ENCODE assay signal across 8 cellular contexts in the genomic region with DNA sequence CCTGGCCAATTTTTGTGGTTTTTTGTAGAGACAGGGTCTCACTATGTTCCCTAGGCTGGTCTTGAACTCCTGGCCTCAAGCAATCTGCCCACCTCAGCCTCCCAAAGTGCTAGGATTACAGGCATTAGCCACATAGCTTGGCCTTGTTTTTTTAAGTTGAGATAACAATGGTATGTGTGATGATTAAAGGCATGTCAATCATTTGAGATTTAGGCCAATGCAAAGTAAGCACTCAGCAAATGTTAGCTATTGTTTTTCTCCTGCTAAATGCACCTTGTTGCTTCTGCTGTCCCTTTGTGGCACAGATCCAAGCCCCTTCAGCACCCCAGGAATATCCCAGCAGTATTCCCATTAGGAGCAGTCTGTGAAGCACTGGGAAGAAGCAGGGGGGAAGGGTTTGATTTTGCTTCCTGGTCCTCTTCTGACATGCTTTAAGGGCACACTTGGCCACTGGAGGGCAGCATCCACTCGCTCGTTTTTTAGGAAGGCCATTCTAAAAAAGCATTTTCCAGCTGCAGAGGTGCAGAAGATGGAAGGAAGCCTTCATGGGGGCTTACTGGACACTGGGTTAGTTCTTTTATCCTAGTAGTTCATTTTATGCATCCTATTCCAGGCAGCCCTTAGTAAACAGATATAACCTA.
DNase-seq lines count a peak whose midpoint lies in the region; ATAC-seq and TF ChIP-seq lines count a peak whose summit lies in the region.

No MANE protein-coding gene starts in this region.

- H2AFZ ChIP-seq in mammary epithelial cell (ENCODE audit: low read depth, low read length): no peak overlapping the region

- H3K36me3 ChIP-seq in mammary epithelial cell (ENCODE audit: insufficient read depth, low read length): peaks cover 2% of the 10 kb centered on the region

- BruUV-seq in mammary epithelial cell (replicated peaks; lab: Mats Ljungman, UMichigan): no TSS peak

- 0% methylated on average over 2 of the region's 2 CpGs for WGBS in mammary epithelial cell (ENCODE audit: low coverage, missing lambda C conversion rate)

- H3K79me2 ChIP-seq in mammary epithelial cell (ENCODE audit: insufficient read depth, low read length): no peaks in the 10 kb centered on the region

- POLR2A ChIA-PET in AG04449 (lab: Yijun Ruan, JAX): interaction anchor here (0.5 kb wide), 1 partner anchor 92 kb away, joined by 3 read pairs; no protein-coding TSS in a partner anchor

- no peak overlapping the region for H3K9ac ChIP-seq in mammary epithelial cell (ENCODE audit: insufficient read depth, low read length)

- H4K20me1 ChIP-seq in mammary epithelial cell (ENCODE audit: insufficient read depth, low read length): no peaks in the 10 kb centered on the region

- in situ Hi-C loops in mammary epithelial cell (cut with MboI; ENCODE audit: low sequenced_read_pairs in 2 of 2): no loop called here

- no peaks in the 10 kb centered on the region for H3K4me1 ChIP-seq in mammary epithelial cell (ENCODE audit: insufficient read depth, low read length)

- DNase-seq in AG04449 (ENCODE audit: low read depth, low spot score) (peak; percentile 16), GM19238 (ENCODE audit: insufficient read length, low spot score) (peak; percentile 56), NCI-H2196 (lab: John Stamatoyannopoulos, UW; ENCODE audit: unreplicated experiment) (peak; percentile 88), mammary epithelial cell (peak; percentile 59), kidney glomerular epithelial cell (lab: John Stamatoyannopoulos, UW) (peak; percentile 86)
- peak; percentile 71 to 82 for DNase-seq in stimulated activated CD4-positive, alpha-beta T cell treated with anti-CD3 and anti-CD28 coated beads, Interleukin-2, amount 100 ng/mL, for 24 hours

- TF ChIP-seq CTCF in AG04449 (IDR thresholded peaks at IDR 0.05; ENCODE audit: insufficient read depth, low read length, missing control alignments) (peak; percentile 81), VCaP (conservative IDR thresholded peaks at IDR 0.05) (peak; percentile 87), mammary epithelial cell (conservative IDR thresholded peaks at IDR 0.05 in 1 of 2, IDR thresholded peaks at IDR 0.05 in 1 of 2; ENCODE audit: extremely low read depth in 1 of 2, insufficient read depth in 1 of 2, low read depth in 1 of 2, low read length in 2 of 2) (peak; percentile 75 to 84)

- intact Hi-C loops in mammary epithelial cell (cut with micrococcal nuclease): loop anchor here (1.0 to 5.0 kb wide), 6 partner anchors 30 to 599 kb away; no protein-coding TSS in a partner anchor

- dilution Hi-C loops in mammary epithelial cell (cut with HindIII; ENCODE audit: low sequenced_read_pairs): loop anchor here (25.0 kb wide), 1 partner anchor 224 kb away; no protein-coding TSS in a partner anchor

- no peak for ATAC-seq in HG02642 (IDR thresholded peaks at IDR 0.05; ENCODE audit: poor library complexity, unreplicated experiment)

- CTCF ChIA-PET in AG04449 (lab: Yijun Ruan, JAX): interaction anchor here (0.6 to 10.7 kb wide), 28 partner anchors 9 to 944 kb away, joined by 3 to 141 read pairs (median 4); no protein-coding TSS in a partner anchor
- CTCF ChIA-PET in mammary epithelial cell (lab: Charles Lee; ENCODE audit: low non-redundant PET): interaction anchor here (0.6 to 1.6 kb wide), 2 partner anchors 49 to 244 kb away, joined by 3 to 4 read pairs; no protein-coding TSS in a partner anchor

- H3K4me3 ChIP-seq in AG04449 (ENCODE audit: low read depth, low read length) (no peak overlapping the region), mammary epithelial cell (replicated peaks in 1 of 3; ENCODE audit: insufficient read depth in 1 of 3, low read depth in 2 of 3, low read length in 3 of 3) (no peak overlapping the region)

- H3K9me3 ChIP-seq in mammary epithelial cell (replicated peaks; ENCODE audit: insufficient read depth, low read length): no peaks in the 10 kb centered on the region

- H3K27me3 ChIP-seq in mammary epithelial cell (ENCODE audit: insufficient read depth, low read length): no peaks in the 10 kb centered on the region

- no peak overlapping the region for H3K4me2 ChIP-seq in mammary epithelial cell (ENCODE audit: insufficient read depth, low read depth, low read length)

- H3K27ac ChIP-seq in VCaP: no peak overlapping the region
- no peak overlapping the region for H3K27ac ChIP-seq in mammary epithelial cell (ENCODE audit: insufficient read depth, low read depth, low read length)

Comparison
In these comparisons a context has a peak if more than half of its experiments do, and no peak if none do; other contexts are left out.
1. DNase-seq: peak in every context shown above with its lines; median percentile 88 in NCI-H2196; 86 in kidney glomerular epithelial cell; 76 in stimulated activated CD4-positive, alpha-beta T cell treated with anti-CD3 and anti-CD28 coated beads, Interleukin-2, amount 100 ng/mL, for 24 hours; 59 in mammary epithelial cell; 56 in GM19238; 16 in AG04449.